Comparison of ENCODE assay signal across 1 cellular context in the genomic region with DNA sequence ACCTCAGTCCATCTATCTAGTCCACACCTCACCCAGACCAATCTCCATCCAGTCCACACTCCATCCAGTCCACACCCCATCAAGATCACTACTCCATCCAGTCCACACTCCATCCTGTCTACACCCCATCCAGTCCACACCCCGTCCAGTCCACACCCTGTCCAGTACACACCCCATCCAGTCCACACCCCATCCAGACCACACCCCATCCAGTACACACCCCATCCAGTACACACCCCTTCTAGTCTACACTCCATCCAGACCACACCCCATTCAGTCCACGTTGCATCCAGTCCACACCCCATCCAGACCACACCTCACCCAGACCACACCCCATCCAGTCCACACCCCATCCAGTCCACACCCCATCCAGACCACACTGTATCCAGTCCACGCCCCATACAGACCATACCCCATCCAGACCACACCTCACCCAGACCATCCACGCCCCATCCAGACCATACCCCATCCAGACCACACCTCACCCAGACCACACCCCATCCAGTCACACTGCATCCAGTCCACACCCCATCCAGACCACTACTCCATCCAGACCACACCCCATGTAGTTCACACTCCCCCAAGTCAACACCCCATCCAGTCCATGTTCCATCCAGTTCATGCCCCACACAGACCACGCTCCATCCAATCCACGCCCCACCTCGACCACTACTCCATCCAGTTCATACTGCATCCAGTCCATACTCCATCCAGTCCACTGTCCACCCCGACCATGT.
TF ChIP-seq lines count a peak whose summit lies in the region.

No MANE protein-coding gene starts in this region.

TF ChIP-seq in GM23338, 12 proteins besides CTCF, POLR2A, EP300 and RAD21 (continued from another document):
- TF ChIP-seq, protein P1, sequence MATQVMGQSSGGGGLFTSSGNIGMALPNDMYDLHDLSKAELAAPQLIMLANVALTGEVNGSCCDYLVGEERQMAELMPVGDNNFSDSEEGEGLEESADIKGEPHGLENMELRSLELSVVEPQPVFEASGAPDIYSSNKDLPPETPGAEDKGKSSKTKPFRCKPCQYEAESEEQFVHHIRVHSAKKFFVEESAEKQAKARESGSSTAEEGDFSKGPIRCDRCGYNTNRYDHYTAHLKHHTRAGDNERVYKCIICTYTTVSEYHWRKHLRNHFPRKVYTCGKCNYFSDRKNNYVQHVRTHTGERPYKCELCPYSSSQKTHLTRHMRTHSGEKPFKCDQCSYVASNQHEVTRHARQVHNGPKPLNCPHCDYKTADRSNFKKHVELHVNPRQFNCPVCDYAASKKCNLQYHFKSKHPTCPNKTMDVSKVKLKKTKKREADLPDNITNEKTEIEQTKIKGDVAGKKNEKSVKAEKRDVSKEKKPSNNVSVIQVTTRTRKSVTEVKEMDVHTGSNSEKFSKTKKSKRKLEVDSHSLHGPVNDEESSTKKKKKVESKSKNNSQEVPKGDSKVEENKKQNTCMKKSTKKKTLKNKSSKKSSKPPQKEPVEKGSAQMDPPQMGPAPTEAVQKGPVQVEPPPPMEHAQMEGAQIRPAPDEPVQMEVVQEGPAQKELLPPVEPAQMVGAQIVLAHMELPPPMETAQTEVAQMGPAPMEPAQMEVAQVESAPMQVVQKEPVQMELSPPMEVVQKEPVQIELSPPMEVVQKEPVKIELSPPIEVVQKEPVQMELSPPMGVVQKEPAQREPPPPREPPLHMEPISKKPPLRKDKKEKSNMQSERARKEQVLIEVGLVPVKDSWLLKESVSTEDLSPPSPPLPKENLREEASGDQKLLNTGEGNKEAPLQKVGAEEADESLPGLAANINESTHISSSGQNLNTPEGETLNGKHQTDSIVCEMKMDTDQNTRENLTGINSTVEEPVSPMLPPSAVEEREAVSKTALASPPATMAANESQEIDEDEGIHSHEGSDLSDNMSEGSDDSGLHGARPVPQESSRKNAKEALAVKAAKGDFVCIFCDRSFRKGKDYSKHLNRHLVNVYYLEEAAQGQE (IDR thresholded peaks at IDR 0.05; ENCODE audit: unreplicated experiment), result no peak
- TF ChIP-seq, protein P2, sequence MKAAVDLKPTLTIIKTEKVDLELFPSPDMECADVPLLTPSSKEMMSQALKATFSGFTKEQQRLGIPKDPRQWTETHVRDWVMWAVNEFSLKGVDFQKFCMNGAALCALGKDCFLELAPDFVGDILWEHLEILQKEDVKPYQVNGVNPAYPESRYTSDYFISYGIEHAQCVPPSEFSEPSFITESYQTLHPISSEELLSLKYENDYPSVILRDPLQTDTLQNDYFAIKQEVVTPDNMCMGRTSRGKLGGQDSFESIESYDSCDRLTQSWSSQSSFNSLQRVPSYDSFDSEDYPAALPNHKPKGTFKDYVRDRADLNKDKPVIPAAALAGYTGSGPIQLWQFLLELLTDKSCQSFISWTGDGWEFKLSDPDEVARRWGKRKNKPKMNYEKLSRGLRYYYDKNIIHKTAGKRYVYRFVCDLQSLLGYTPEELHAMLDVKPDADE (IDR thresholded peaks at IDR 0.05), result no peak
- no peak for TF ChIP-seq POLR2AphosphoS5 (IDR thresholded peaks at IDR 0.05; ENCODE audit: low read depth)
- TF ChIP-seq, protein P3, sequence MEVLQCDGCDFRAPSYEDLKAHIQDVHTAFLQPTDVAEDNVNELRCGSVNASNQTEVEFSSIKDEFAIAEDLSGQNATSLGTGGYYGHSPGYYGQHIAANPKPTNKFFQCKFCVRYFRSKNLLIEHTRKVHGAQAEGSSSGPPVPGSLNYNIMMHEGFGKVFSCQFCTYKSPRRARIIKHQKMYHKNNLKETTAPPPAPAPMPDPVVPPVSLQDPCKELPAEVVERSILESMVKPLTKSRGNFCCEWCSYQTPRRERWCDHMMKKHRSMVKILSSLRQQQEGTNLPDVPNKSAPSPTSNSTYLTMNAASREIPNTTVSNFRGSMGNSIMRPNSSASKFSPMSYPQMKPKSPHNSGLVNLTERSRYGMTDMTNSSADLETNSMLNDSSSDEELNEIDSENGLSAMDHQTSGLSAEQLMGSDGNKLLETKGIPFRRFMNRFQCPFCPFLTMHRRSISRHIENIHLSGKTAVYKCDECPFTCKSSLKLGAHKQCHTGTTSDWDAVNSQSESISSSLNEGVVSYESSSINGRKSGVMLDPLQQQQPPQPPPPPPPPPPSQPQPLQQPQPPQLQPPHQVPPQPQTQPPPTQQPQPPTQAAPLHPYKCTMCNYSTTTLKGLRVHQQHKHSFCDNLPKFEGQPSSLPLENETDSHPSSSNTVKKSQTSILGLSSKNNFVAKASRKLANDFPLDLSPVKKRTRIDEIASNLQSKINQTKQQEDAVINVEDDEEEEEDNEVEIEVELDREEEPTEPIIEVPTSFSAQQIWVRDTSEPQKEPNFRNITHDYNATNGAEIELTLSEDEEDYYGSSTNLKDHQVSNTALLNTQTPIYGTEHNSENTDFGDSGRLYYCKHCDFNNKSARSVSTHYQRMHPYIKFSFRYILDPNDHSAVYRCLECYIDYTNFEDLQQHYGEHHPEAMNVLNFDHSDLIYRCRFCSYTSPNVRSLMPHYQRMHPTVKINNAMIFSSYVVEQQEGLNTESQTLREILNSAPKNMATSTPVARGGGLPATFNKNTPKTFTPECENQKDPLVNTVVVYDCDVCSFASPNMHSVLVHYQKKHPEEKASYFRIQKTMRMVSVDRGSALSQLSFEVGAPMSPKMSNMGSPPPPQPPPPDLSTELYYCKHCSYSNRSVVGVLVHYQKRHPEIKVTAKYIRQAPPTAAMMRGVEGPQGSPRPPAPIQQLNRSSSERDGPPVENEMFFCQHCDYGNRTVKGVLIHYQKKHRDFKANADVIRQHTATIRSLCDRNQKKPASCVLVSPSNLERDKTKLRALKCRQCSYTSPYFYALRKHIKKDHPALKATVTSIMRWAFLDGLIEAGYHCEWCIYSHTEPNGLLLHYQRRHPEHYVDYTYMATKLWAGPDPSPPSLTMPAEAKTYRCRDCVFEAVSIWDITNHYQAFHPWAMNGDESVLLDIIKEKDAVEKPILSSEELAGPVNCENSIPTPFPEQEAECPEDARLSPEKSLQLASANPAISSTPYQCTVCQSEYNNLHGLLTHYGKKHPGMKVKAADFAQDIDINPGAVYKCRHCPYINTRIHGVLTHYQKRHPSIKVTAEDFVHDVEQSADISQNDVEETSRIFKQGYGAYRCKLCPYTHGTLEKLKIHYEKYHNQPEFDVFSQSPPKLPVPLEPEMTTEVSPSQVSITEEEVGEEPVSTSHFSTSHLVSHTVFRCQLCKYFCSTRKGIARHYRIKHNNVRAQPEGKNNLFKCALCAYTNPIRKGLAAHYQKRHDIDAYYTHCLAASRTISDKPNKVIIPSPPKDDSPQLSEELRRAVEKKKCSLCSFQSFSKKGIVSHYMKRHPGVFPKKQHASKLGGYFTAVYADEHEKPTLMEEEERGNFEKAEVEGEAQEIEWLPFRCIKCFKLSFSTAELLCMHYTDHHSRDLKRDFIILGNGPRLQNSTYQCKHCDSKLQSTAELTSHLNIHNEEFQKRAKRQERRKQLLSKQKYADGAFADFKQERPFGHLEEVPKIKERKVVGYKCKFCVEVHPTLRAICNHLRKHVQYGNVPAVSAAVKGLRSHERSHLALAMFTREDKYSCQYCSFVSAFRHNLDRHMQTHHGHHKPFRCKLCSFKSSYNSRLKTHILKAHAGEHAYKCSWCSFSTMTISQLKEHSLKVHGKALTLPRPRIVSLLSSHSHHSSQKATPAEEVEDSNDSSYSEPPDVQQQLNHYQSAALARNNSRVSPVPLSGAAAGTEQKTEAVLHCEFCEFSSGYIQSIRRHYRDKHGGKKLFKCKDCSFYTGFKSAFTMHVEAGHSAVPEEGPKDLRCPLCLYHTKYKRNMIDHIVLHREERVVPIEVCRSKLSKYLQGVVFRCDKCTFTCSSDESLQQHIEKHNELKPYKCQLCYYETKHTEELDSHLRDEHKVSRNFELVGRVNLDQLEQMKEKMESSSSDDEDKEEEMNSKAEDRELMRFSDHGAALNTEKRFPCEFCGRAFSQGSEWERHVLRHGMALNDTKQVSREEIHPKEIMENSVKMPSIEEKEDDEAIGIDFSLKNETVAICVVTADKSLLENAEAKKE (CRISPR knock-in tag; IDR thresholded peaks at IDR 0.05), result no peak
